In genomic region chr11:2236381-2237134, GRCh38 we compare ENCODE assay signal across 5 cellular contexts. TPM values are rescaled to one million over a fixed set of nuclear protein-coding genes. Genes with fewer than 3 reads are reported as not detected.
"Had no signal": no experiment of that assay in that cellular context is flagged by ENCODE, and none has a peak within 500 bp of the region (broad histone marks: within the 10 kb centered on the region; RNA-seq: fewer than 3 reads in every experiment).

No MANE protein-coding gene starts in this region.

RNA-seq across cellular contexts. Expression of gene ASCL2, which starts 33.8 kb away (rescaled TPM):
- total RNA-seq: myocyte, skeletal muscle tissue, smooth muscle cell had no signal
- polyA plus RNA-seq: naive thymus-derived CD4-positive, alpha-beta T cell; neural cell had no signal
